ENCODE assay signal across 23 cellular contexts in genomic region chr2:28484835-28485234, GRCh38.
"Had no signal": no experiment of that assay in that cellular context is flagged by ENCODE, and none has a peak within 500 bp of the region (broad histone marks: within the 10 kb centered on the region; RNA-seq: fewer than 3 reads in every experiment).

No MANE protein-coding gene starts in this region.

- H3K27me3 ChIP-seq: dorsolateral prefrontal cortex, heart left ventricle, pancreas, suprapubic skin, thyroid gland, uterus had no signal

- H3K9me3 ChIP-seq: heart left ventricle, pancreas, suprapubic skin, thyroid gland, uterus had no signal

- ATAC-seq: esophagus mucosa; heart left ventricle; natural killer cell treated with Interleukin-12 subunit alpha and Interleukin-12 subunit beta and Interleukin-15 and Interleukin-18, amount 100 ng/mL, for 72 hours; pancreas; right cardiac atrium; stimulated activated effector memory CD8-positive, alpha-beta T cell treated with anti-CD3 and anti-CD28 coated beads, Interleukin-12 subunit alpha, Interleukin-12 subunit beta, amount 100 ng/mL, for 72 hours; stimulated activated naive CD8-positive, alpha-beta T cell treated with anti-CD3 and anti-CD28 coated beads, Interleukin-15, Interleukin-2, amounts not matched to agents 100 U/mL and 50 U/mL, for 24 hours had no signal

- H3K4me1 Mint-ChIP-seq: mesothelial cell of epicardium had no signal

- H3K36me3 ChIP-seq: heart left ventricle, pancreas, suprapubic skin, thyroid gland, uterus had no signal

- H3K4me3 Mint-ChIP-seq: mesothelial cell of epicardium; natural killer cell treated with Interleukin-12 subunit alpha and Interleukin-12 subunit beta and Interleukin-15 and Interleukin-18, amount 100 ng/mL, for 72 hours; stimulated activated effector memory CD8-positive, alpha-beta T cell treated with anti-CD3 and anti-CD28 coated beads, Interleukin-12 subunit alpha, Interleukin-12 subunit beta, amount 100 ng/mL, for 72 hours; type B pancreatic cell had no signal

- H3K36me3 Mint-ChIP-seq: mesothelial cell of epicardium; natural killer cell treated with Interleukin-12 subunit alpha and Interleukin-12 subunit beta and Interleukin-15 and Interleukin-18, amount 100 ng/mL, for 72 hours; stimulated activated effector memory CD8-positive, alpha-beta T cell treated with anti-CD3 and anti-CD28 coated beads, Interleukin-12 subunit alpha, Interleukin-12 subunit beta, amount 100 ng/mL, for 72 hours; type B pancreatic cell had no signal

- H3K4me3 ChIP-seq: dorsolateral prefrontal cortex, heart left ventricle, pancreas, smooth muscle cell, suprapubic skin, thyroid gland, uterus had no signal

- H3K27ac ChIP-seq: dorsolateral prefrontal cortex, heart left ventricle, pancreas, suprapubic skin, thyroid gland, uterus had no signal

- H3K4me1 ChIP-seq: heart left ventricle, pancreas, suprapubic skin, thyroid gland, uterus had no signal

- H3K4me2 ChIP-seq: smooth muscle cell had no signal

- H3K27ac Mint-ChIP-seq: mesothelial cell of epicardium; natural killer cell treated with Interleukin-12 subunit alpha and Interleukin-12 subunit beta and Interleukin-15 and Interleukin-18, amount 100 ng/mL, for 72 hours; progenitor cell of endocrine pancreas; stimulated activated effector memory CD8-positive, alpha-beta T cell treated with anti-CD3 and anti-CD28 coated beads, Interleukin-12 subunit alpha, Interleukin-12 subunit beta, amount 100 ng/mL, for 72 hours; type B pancreatic cell had no signal

- DNase-seq: cortex of kidney; dorsolateral prefrontal cortex; effector memory CD4-positive, alpha-beta T cell; heart left ventricle; hypothalamus; kidney glomerular epithelial cell; mammary epithelial cell; occipital lobe; pancreas; right cardiac atrium; stimulated activated CD4-positive, alpha-beta T cell treated with anti-CD3 and anti-CD28 coated beads, Interleukin-4, amount 100 ng/mL, for 1 hour; stimulated activated CD8-positive, alpha-beta memory T cell treated with anti-CD3 and anti-CD28 coated beads, Interleukin-4, amount 100 ng/mL, for 48 hours; stimulated activated naive CD8-positive, alpha-beta T cell treated with anti-CD3 and anti-CD28 coated beads, Interleukin-15, Interleukin-2, amounts not matched to agents 100 U/mL and 50 U/mL, for 24 hours; thyroid gland; uterus had no signal

- H3K9me3 Mint-ChIP-seq: mesothelial cell of epicardium; natural killer cell treated with Interleukin-12 subunit alpha and Interleukin-12 subunit beta and Interleukin-15 and Interleukin-18, amount 100 ng/mL, for 72 hours; stimulated activated effector memory CD8-positive, alpha-beta T cell treated with anti-CD3 and anti-CD28 coated beads, Interleukin-12 subunit alpha, Interleukin-12 subunit beta, amount 100 ng/mL, for 72 hours; type B pancreatic cell had no signal
